Comparison of ENCODE assay signal across 16 cellular contexts in the genomic region with DNA sequence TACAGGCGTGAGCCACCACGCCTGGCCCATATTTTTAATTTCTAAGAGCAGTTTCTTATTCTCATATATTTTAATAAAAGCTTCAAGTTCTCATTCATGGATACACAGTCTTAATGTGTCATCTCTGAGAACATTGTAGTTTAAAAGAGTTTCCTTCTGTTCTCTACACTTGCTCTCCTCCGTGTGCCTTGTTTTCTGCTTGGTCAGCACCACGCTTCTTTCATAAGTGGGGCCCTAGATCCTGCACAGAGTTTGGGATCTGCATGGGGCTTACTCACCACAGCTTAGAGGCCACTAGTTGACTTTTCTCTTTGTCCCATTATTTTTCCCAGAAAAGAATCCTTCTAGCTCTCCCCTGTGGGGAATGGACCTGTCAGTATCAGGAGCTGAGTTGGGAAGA. TPM values are rescaled to one million over a fixed set of nuclear protein-coding genes. Genes with fewer than 3 reads are reported as not detected.
A peak's percentile ranks its signal among the peaks of the same experiment; 100 is the strongest.
DNase-seq lines count a peak whose midpoint lies in the region; ATAC-seq and TF ChIP-seq lines count a peak whose summit lies in the region.
"Had no signal": no experiment of that assay in that cellular context is flagged by ENCODE, and none has a peak within 500 bp of the region (broad histone marks: within the 10 kb centered on the region; RNA-seq: fewer than 3 reads in every experiment).

No MANE protein-coding gene starts in this region.

- H3K4me3 ChIP-seq in BLaER1 (no peak overlapping the region), lower lobe of right lung (no peak overlapping the region)
- H3K4me3 ChIP-seq: Peyer's patch, SJSA1 had no signal

- H3K9me3 Mint-ChIP-seq in immature natural killer cell: no peaks in the 10 kb centered on the region
- H3K9me3 Mint-ChIP-seq in stimulated activated memory B cell treated with anti-CD40 and anti-IgM and Interleukin-4, amounts not matched to agents 10 μg/mL and 1 μg/mL and 100 μg/mL, for 72 hours: no peaks in the 10 kb centered on the region

- H3K27ac ChIP-seq in BLaER1: peak overlapping the region; percentile 54
- H3K27ac ChIP-seq in lower lobe of right lung: no peak overlapping the region
- H3K27ac ChIP-seq: Peyer's patch, SJSA1 had no signal

- H3K27ac Mint-ChIP-seq in T-helper 17 cell: peak overlapping the region; percentile 92
- peak overlapping the region in 5 of 6 donors; percentile 19 to 73 (median 48) for H3K27ac Mint-ChIP-seq in immature natural killer cell
- peak overlapping the region; percentile 6 for H3K27ac Mint-ChIP-seq in stimulated activated memory B cell treated with anti-CD40 and anti-IgM and Interleukin-4, amounts not matched to agents 10 μg/mL and 1 μg/mL and 100 μg/mL, for 72 hours

- no peak overlapping the region for H3K9ac ChIP-seq in BLaER1

- H3K4me1 Mint-ChIP-seq in T-helper 17 cell: peaks cover 17% of the 10 kb centered on the region
- H3K4me1 Mint-ChIP-seq in immature natural killer cell: peaks cover 46 to 66% of the 10 kb centered on the region in 2 donors
- peaks cover 64% of the 10 kb centered on the region for H3K4me1 Mint-ChIP-seq in stimulated activated memory B cell treated with anti-CD40 and anti-IgM and Interleukin-4, amounts not matched to agents 10 μg/mL and 1 μg/mL and 100 μg/mL, for 72 hours

- no peaks in the 10 kb centered on the region for H3K36me3 Mint-ChIP-seq in T-helper 17 cell (ENCODE audit: low read depth)
- H3K36me3 Mint-ChIP-seq in immature natural killer cell: peaks cover 0 to 4% (median 3%) of the 10 kb centered on the region in 3 donors
- H3K36me3 Mint-ChIP-seq in stimulated activated memory B cell treated with anti-CD40 and anti-IgM and Interleukin-4, amounts not matched to agents 10 μg/mL and 1 μg/mL and 100 μg/mL, for 72 hours: peaks cover 51% of the 10 kb centered on the region

- H3K36me3 ChIP-seq in BLaER1 (peaks cover 53% of the 10 kb centered on the region), lower lobe of right lung (peaks cover 41% of the 10 kb centered on the region)

- no peak for TF ChIP-seq CTCF in lower lobe of right lung (IDR thresholded peaks at IDR 0.05)

- peaks cover 71% of the 10 kb centered on the region for H3K4me1 ChIP-seq in BLaER1
- peaks cover 40% of the 10 kb centered on the region for H3K4me1 ChIP-seq in lower lobe of right lung
- H3K4me1 ChIP-seq: SJSA1 had no signal

- H3K4me2 ChIP-seq in BLaER1: peak overlapping the region; percentile 86

- H3K9me3 ChIP-seq in BLaER1 (no peaks in the 10 kb centered on the region), T-helper 17 cell (ENCODE audit: control insufficient read depth, low read length, poor library complexity, severe bottlenecking) (no peaks in the 10 kb centered on the region), lower lobe of right lung (no peaks in the 10 kb centered on the region)
- H3K9me3 ChIP-seq: Peyer's patch, SJSA1 had no signal

- H3K4me3 Mint-ChIP-seq in T-helper 17 cell: no peak overlapping the region
- H3K4me3 Mint-ChIP-seq in immature natural killer cell: no peak overlapping the region
- H3K4me3 Mint-ChIP-seq in stimulated activated memory B cell treated with anti-CD40 and anti-IgM and Interleukin-4, amounts not matched to agents 10 μg/mL and 1 μg/mL and 100 μg/mL, for 72 hours: no peak overlapping the region

- H3K27me3 ChIP-seq in BLaER1 (no peaks in the 10 kb centered on the region), lower lobe of right lung (ENCODE audit: low read depth) (no peaks in the 10 kb centered on the region)
- H3K27me3 ChIP-seq: Peyer's patch, SJSA1 had no signal

- intact Hi-C loops in lower lobe of right lung (cut with DNase I): no loop called here

- DNase-seq in T-helper 17 cell (no peak), immature natural killer cell (no peak), NCI-H1436 (lab: John Stamatoyannopoulos, UW) (no peak), lower lobe of right lung (no peak)
- DNase-seq: H7; MM.1S; NCI-H1092 treated with DMSO at 0.1 percent for 48 hours; NCI-H2081; NCI-H510A; NCI-H748 treated with DMSO at 0.1 percent for 48 hours; NK-92 treated with Interleukin-12 subunit alpha and Interleukin-12 subunit beta, amount 100 ng/mL, for 24 hours; Peyer's patch had no signal

- ATAC-seq in T-helper 17 cell: no peak
- ATAC-seq in stimulated activated memory B cell treated with anti-CD40 and anti-IgM and Interleukin-4, amounts not matched to agents 10 μg/mL and 1 μg/mL and 100 μg/mL, for 72 hours: no peak
- ATAC-seq in lower lobe of right lung: no peak
- no peak for ATAC-seq in HG03095 (IDR thresholded peaks at IDR 0.05; ENCODE audit: unreplicated experiment)

- H3K27me3 Mint-ChIP-seq in T-helper 17 cell (no peaks in the 10 kb centered on the region), immature natural killer cell (ENCODE audit: low read depth in 3 of 3) (peaks cover 0 to 6% (median 0%) of the 10 kb centered on the region in 3 donors)
- H3K27me3 Mint-ChIP-seq in stimulated activated memory B cell treated with anti-CD40 and anti-IgM and Interleukin-4, amounts not matched to agents 10 μg/mL and 1 μg/mL and 100 μg/mL, for 72 hours: no peaks in the 10 kb centered on the region

- peaks cover 68% of the 10 kb centered on the region for H4K20me1 ChIP-seq in BLaER1

RNA-seq across cellular contexts. Expression of gene PPP6R2, which starts 58.8 kb away (rescaled TPM):
- total RNA-seq in T-helper 17 cell (10 to 100 TPM; 62.1 to 63.7 TPM), lower lobe of right lung (52.5 TPM)
- 10 to 100 TPM; 13.5 to 43.5 (median 19.6) TPM for polyA plus RNA-seq in immature natural killer cell

Comparison
In these comparisons a context has a peak if more than half of its experiments do, and no peak if none do; other contexts are left out.
1. H3K27ac Mint-ChIP-seq: peak in every context shown above with its lines; median percentile 92 in T-helper 17 cell; 48 in immature natural killer cell; 6 in stimulated activated memory B cell treated with anti-CD40 and anti-IgM and Interleukin-4, amounts not matched to agents 10 μg/mL and 1 μg/mL and 100 μg/mL, for 72 hours.